Comparison of ENCODE assay signal across 6 cellular contexts in genomic region chr1:228164561-228165371, GRCh38. TPM values are rescaled to one million over a fixed set of nuclear protein-coding genes. Genes with fewer than 3 reads are reported as not detected.
A peak's percentile ranks its signal among the peaks of the same experiment; 100 is the strongest.
DNase-seq lines count a peak whose midpoint lies in the region; ATAC-seq and TF ChIP-seq lines count a peak whose summit lies in the region.

No MANE protein-coding gene starts in this region.

- TF ChIP-seq POLR2A in testis (IDR thresholded peaks at IDR 0.05) = no peak

- intact Hi-C loops in testis (cut with DNase I; ENCODE audit: low total_unique reads) = no loop called here

- DNase-seq in NCI-H146 (lab: John Stamatoyannopoulos, UW) (peak; percentile 29), fibroblast of the aortic adventitia (ENCODE audit: low read depth) (no peak), testis (no peak), germinal center (ENCODE audit: low spot score) (no peak)

- H3K27me3 ChIP-seq in testis = no peaks in the 10 kb centered on the region

- H3K4me1 ChIP-seq in ES-I3 (ENCODE audit: insufficient read depth, low read length) (peaks cover 15% of the 10 kb centered on the region; the same call in 1 of the 2 replicates), testis (peaks cover 16% of the 10 kb centered on the region)

- TF ChIP-seq CTCF in fibroblast of the aortic adventitia (IDR thresholded peaks at IDR 0.05; ENCODE audit: insufficient read depth, low read length) (no peak), testis (IDR thresholded peaks at IDR 0.05) (no peak)

- peak overlapping the region; percentile 79 for H3K9ac ChIP-seq in ES-I3 (ENCODE audit: low read depth, low read length)

- peak overlapping the region; percentile 99 to 100 for H3K27ac ChIP-seq in testis

- WGBS in testis, 2 donors = 37 to 42% methylated on average over 20 of the region's 20 CpGs

- H3K36me3 ChIP-seq in ES-I3 (ENCODE audit: insufficient read depth, low read length) (no peaks in the 10 kb centered on the region), testis (ENCODE audit: low read depth, missing control alignments) (no peaks in the 10 kb centered on the region)

- H3K4me3 ChIP-seq in fibroblast of the aortic adventitia (ENCODE audit: low read depth, low read length) (peak overlapping the region; percentile 64), testis (peak overlapping the region; percentile 83 to 94)

- no peak for ATAC-seq in activated CD4-positive, CD25-positive, alpha-beta regulatory T cell treated with anti-CD3 and anti-CD28 coated beads, Interleukin-2, amount 50 U/mL, for 24 hours

- H3K9me3 ChIP-seq in ES-I3 (ENCODE audit: control insufficient read depth, insufficient read depth, low read length) (no peaks in the 10 kb centered on the region), testis (no peaks in the 10 kb centered on the region)

RNA-seq across cellular contexts. Expression of gene IBA57, which starts 0.8 kb away (rescaled TPM):
- total RNA-seq in fibroblast of the aortic adventitia (ENCODE audit: low replicate concordance) = 6.1 and 16.9 TPM in 2 replicates
- total RNA-seq in testis = 10 to 100 TPM; 16.0 to 23.2 TPM
- polyA plus RNA-seq in testis (ENCODE audit: insufficient read depth, low read depth, low replicate concordance) = 21.0 TPM

RNA-seq across cellular contexts. Expression of gene GJC2, which starts 15.0 kb away (rescaled TPM):
- total RNA-seq in fibroblast of the aortic adventitia (ENCODE audit: low replicate concordance) = 2.0 and 2.6 TPM in 2 replicates
- total RNA-seq in testis = 1 to 10 TPM; 2.0 to 4.2 TPM
- polyA plus RNA-seq in testis (ENCODE audit: insufficient read depth, low read depth, low replicate concordance) = 2.6 TPM

RNA-seq across cellular contexts. Expression of gene GUK1, which starts 24.7 kb away (rescaled TPM):
- total RNA-seq in fibroblast of the aortic adventitia (ENCODE audit: low replicate concordance) = 171 and 217 TPM in 2 replicates
- total RNA-seq in testis = 100 to 1,000 TPM; 298 to 343 TPM
- 236 TPM for polyA plus RNA-seq in testis (ENCODE audit: insufficient read depth, low read depth, low replicate concordance)

RNA-seq across cellular contexts. Expression of gene OBSCN, which starts 43.1 kb away (rescaled TPM):
- total RNA-seq in fibroblast of the aortic adventitia (ENCODE audit: low replicate concordance) = 0.99 and 3.1 TPM in 2 replicates
- total RNA-seq in testis = 10 to 100 TPM; 28.6 to 30.0 TPM
- polyA plus RNA-seq in testis (ENCODE audit: insufficient read depth, low read depth, low replicate concordance) = 8.3 TPM

RNA-seq across cellular contexts. Expression of gene MRPL55, which starts 55.7 kb away (rescaled TPM):
- 32.5 and 74.1 TPM in 2 replicates for total RNA-seq in fibroblast of the aortic adventitia (ENCODE audit: low replicate concordance)
- total RNA-seq in testis = 100 to 1,000 TPM; 102 to 121 TPM
- 63.1 TPM for polyA plus RNA-seq in testis (ENCODE audit: insufficient read depth, low read depth, low replicate concordance)
